8 cellular contexts compared by ENCODE assay signal in genomic region chr14:80942158-80942738, GRCh38. TPM values are rescaled to one million over a fixed set of nuclear protein-coding genes. Genes with fewer than 3 reads are reported as not detected.
DNase-seq lines count a peak whose midpoint lies in the region; ATAC-seq and TF ChIP-seq lines count a peak whose summit lies in the region.

No MANE protein-coding gene starts in this region.

- H3K36me3 ChIP-seq in SJSA1 (peaks cover 3% of the 10 kb centered on the region; the same call in 1 of the 2 replicates), esophagus muscularis mucosa (peaks cover 0 to 7% (median 0%) of the 10 kb centered on the region in 4 donors)

- no peaks in the 10 kb centered on the region for H3K27me3 ChIP-seq in SJSA1 (replicated peaks)
- peaks cover 0 to 14% (median 0%) of the 10 kb centered on the region in 4 donors for H3K27me3 ChIP-seq in esophagus muscularis mucosa

- intact Hi-C loops in esophagus muscularis mucosa (cut with DNase I): no loop called here
- intact Hi-C loops in sciatic nerve (cut with DNase I): no loop called here

- WGBS in esophagus muscularis mucosa: 59% methylated on average over 5 of the region's 5 CpGs

- peaks cover 16% of the 10 kb centered on the region for H3K4me1 ChIP-seq in SJSA1 (replicated peaks)
- peaks cover 11 to 17% (median 16%) of the 10 kb centered on the region in 4 donors for H3K4me1 ChIP-seq in esophagus muscularis mucosa

- no peak for TF ChIP-seq POLR2A in esophagus muscularis mucosa (IDR thresholded peaks at IDR 0.05; ENCODE audit: low read depth)

- no peaks in the 10 kb centered on the region for H3K9me3 ChIP-seq in SJSA1 (replicated peaks)
- H3K9me3 ChIP-seq in esophagus muscularis mucosa: no peaks in the 10 kb centered on the region

- no peak for TF ChIP-seq EP300 in esophagus muscularis mucosa (IDR thresholded peaks at IDR 0.05)

- H3K27ac ChIP-seq in SJSA1: peak overlapping the region; percentile 16; the same call in 1 of the 2 replicates
- peak overlapping the region; percentile 36 to 73 (median 54) for H3K27ac ChIP-seq in esophagus muscularis mucosa (replicated peaks in 1 of 4)

- ATAC-seq in HG02642 (IDR thresholded peaks at IDR 0.05; ENCODE audit: poor library complexity, unreplicated experiment) (peak; percentile 16), sciatic nerve (peak; percentile 9)

- H3K4me3 ChIP-seq in SJSA1: peak overlapping the region; percentile 55
- peak overlapping the region; percentile 64 to 78 (median 70) for H3K4me3 ChIP-seq in esophagus muscularis mucosa

- TF ChIP-seq CTCF in esophagus muscularis mucosa (IDR thresholded peaks at IDR 0.05): no peak

- peak; percentile 5 for DNase-seq in NCI-H146 (lab: John Stamatoyannopoulos, UW)
- no peak for DNase-seq in NCI-H146 treated with DMSO at 0.1 percent for 48 hours (lab: John Stamatoyannopoulos, UW; ENCODE audit: unreplicated experiment)
- DNase-seq in SJSA1 (ENCODE audit: low read depth in 1 of 2, low spot score in 2 of 2): no peak
- DNase-seq in esophagus muscularis mucosa (ENCODE audit: extremely low spot score): no peak
- no peak for DNase-seq in sciatic nerve (ENCODE audit: low spot score)
- no peak for DNase-seq in GF-D8 (lab: John Stamatoyannopoulos, UW)
- DNase-seq in NCI-H446 (lab: John Stamatoyannopoulos, UW): no peak

RNA-seq across cellular contexts. Expression of gene CEP128, which starts 0.7 kb away (rescaled TPM):
- total RNA-seq in SJSA1 (2014; rRNA removed; shearing (Covaris generic)): 4.9 and 5.2 TPM in 2 replicates
- total RNA-seq in esophagus muscularis mucosa (10 to 100 TPM in 2 of 4 donors, 1 to 10 TPM in 2; 3.5 to 12.9 (median 9.7) TPM), sciatic nerve (14.5 TPM)

RNA-seq across cellular contexts. Expression of gene TSHR, which starts 13.2 kb away (rescaled TPM):
- total RNA-seq in SJSA1 (2014; rRNA removed; shearing (Covaris generic)): not detected in 2 replicates
- total RNA-seq in esophagus muscularis mucosa: under 1 TPM in 1 of 4 donors, not detected in 3; 0.17 TPM
- total RNA-seq in sciatic nerve: 3.7 TPM
